ENCODE assay signal across 23 cellular contexts in genomic region chr6:140311146-140311545, GRCh38.
"Had no signal": no experiment of that assay in that cellular context is flagged by ENCODE, and none has a peak within 500 bp of the region (broad histone marks: within the 10 kb centered on the region; RNA-seq: fewer than 3 reads in every experiment).

No MANE protein-coding gene starts in this region.

- H3K36me3 Mint-ChIP-seq: activated naive CD4-positive, alpha-beta T cell treated with anti-CD3 and anti-CD28 coated beads, Interleukin-2, amount 50 U/mL, for 24 hours; natural killer cell treated with Interleukin-12 subunit alpha and Interleukin-12 subunit beta and Interleukin-15 and Interleukin-18, amount 100 ng/mL, for 72 hours had no signal

- H3K4me1 ChIP-seq: esophagus muscularis mucosa, thyroid gland had no signal

- H3K27me3 Mint-ChIP-seq: activated naive CD4-positive, alpha-beta T cell treated with anti-CD3 and anti-CD28 coated beads, Interleukin-2, amount 50 U/mL, for 24 hours; dendritic cell treated with granulocyte-macrophage colony-stimulating factor and Interleukin-4, amounts not matched to agents 40 ng/mL and 50 ng/mL, for 4 days; natural killer cell treated with Interleukin-12 subunit alpha and Interleukin-12 subunit beta and Interleukin-15 and Interleukin-18, amount 100 ng/mL, for 72 hours had no signal

- H3K9me3 Mint-ChIP-seq: activated T-cell treated with anti-CD3 and anti-CD28 coated beads, Interleukin-2, amount 50 U/mL, for 4 hours; natural killer cell treated with Interleukin-12 subunit alpha and Interleukin-12 subunit beta and Interleukin-15 and Interleukin-18, amount 100 ng/mL, for 72 hours had no signal

- H3K9me3 ChIP-seq: adrenal gland, neutrophil, thyroid gland had no signal

- H3K27ac ChIP-seq: adrenal gland, esophagus muscularis mucosa, neutrophil, thyroid gland had no signal

- DNase-seq: activated CD4-positive, alpha-beta T cell treated with anti-CD3 and anti-CD28 coated beads, Interleukin-2, amount 50 U/mL, for 1 hour; activated CD8-positive, alpha-beta memory T cell treated with anti-CD3 and anti-CD28 coated beads, Interleukin-2, amount 50 U/mL, for 4 hours; activated T-cell treated with anti-CD3 and anti-CD28 coated beads, Interleukin-2, amount 50 U/mL, for 4 hours; adrenal gland; cerebellar nuclear complex; effector memory CD4-positive, alpha-beta T cell; foreskin melanocyte; glutamatergic neuron; hippocampal formation; stimulated activated CD4-positive, alpha-beta T cell treated with anti-CD3 and anti-CD28 coated beads, Interleukin-12 subunit alpha, Interleukin-12 subunit beta, amount 100 ng/mL, for 4 hours; stimulated activated CD4-positive, alpha-beta T cell treated with anti-CD3 and anti-CD28 coated beads, Interleukin-1b, Interleukin-23, amount 100 ng/mL, for 48 hours; stimulated activated CD8-positive, alpha-beta memory T cell treated with anti-CD3 and anti-CD28 coated beads, Interleukin-4, amount 100 ng/mL, for 48 hours; stimulated activated naive CD4-positive, alpha-beta T cell; T1000; thyroid gland had no signal

- H3K27me3 ChIP-seq: adrenal gland, esophagus muscularis mucosa, neutrophil, thyroid gland had no signal

- ATAC-seq: activated T-cell treated with anti-CD3 and anti-CD28 coated beads, Interleukin-2, amount 50 U/mL, for 4 hours; left lobe of liver; natural killer cell treated with Interleukin-12 subunit alpha and Interleukin-12 subunit beta and Interleukin-15 and Interleukin-18, amount 100 ng/mL, for 72 hours; sciatic nerve had no signal

- H3K27ac Mint-ChIP-seq: activated naive CD4-positive, alpha-beta T cell treated with anti-CD3 and anti-CD28 coated beads, Interleukin-2, amount 50 U/mL, for 24 hours; dendritic cell treated with granulocyte-macrophage colony-stimulating factor and Interleukin-4, amounts not matched to agents 40 ng/mL and 50 ng/mL, for 4 days; natural killer cell treated with Interleukin-12 subunit alpha and Interleukin-12 subunit beta and Interleukin-15 and Interleukin-18, amount 100 ng/mL, for 72 hours had no signal

- H3K4me1 Mint-ChIP-seq: activated naive CD4-positive, alpha-beta T cell treated with anti-CD3 and anti-CD28 coated beads, Interleukin-2, amount 50 U/mL, for 24 hours had no signal

- H3K4me3 Mint-ChIP-seq: activated naive CD4-positive, alpha-beta T cell treated with anti-CD3 and anti-CD28 coated beads, Interleukin-2, amount 50 U/mL, for 24 hours; activated T-cell treated with anti-CD3 and anti-CD28 coated beads, Interleukin-2, amount 50 U/mL, for 4 hours; dendritic cell treated with granulocyte-macrophage colony-stimulating factor and Interleukin-4, amounts not matched to agents 40 ng/mL and 50 ng/mL, for 4 days; natural killer cell treated with Interleukin-12 subunit alpha and Interleukin-12 subunit beta and Interleukin-15 and Interleukin-18, amount 100 ng/mL, for 72 hours had no signal

- H3K36me3 ChIP-seq: adrenal gland, esophagus muscularis mucosa, neutrophil, thyroid gland had no signal

- H3K4me3 ChIP-seq: adrenal gland, esophagus muscularis mucosa, lung, thyroid gland had no signal
